ENCODE assay signal across 1 cellular context in genomic region chr11:134654161-134654915, GRCh38.
TF ChIP-seq lines count a peak whose summit lies in the region.

No MANE protein-coding gene starts in this region.

TF ChIP-seq in WTC11, 78 proteins besides CTCF, POLR2A, EP300 and RAD21 (continued from another document):
- TF ChIP-seq E2F4 (CRISPR knock-in tag; IDR thresholded peaks at IDR 0.05; ENCODE audit: borderline replicate concordance, low read depth), result no peak
- TF ChIP-seq ZBTB43 (CRISPR knock-in tag; IDR thresholded peaks at IDR 0.05), result no peak
- no peak for TF ChIP-seq MLX (CRISPR knock-in tag; IDR thresholded peaks at IDR 0.05)
- TF ChIP-seq ZNF671 (CRISPR knock-in tag; IDR thresholded peaks at IDR 0.05), result no peak
- TF ChIP-seq USF2 (CRISPR knock-in tag; IDR thresholded peaks at IDR 0.05), result peak; percentile 49
- TF ChIP-seq FOXP4 (CRISPR knock-in tag; IDR thresholded peaks at IDR 0.05), result no peak
TF ChIP-seq in WTC11: peak in this region for 1.
